Comparison of ENCODE assay signal across 1 cellular context in genomic region chr2:156937430-156937829, GRCh38.
A peak's percentile ranks its signal among the peaks of the same experiment; 100 is the strongest.
TF ChIP-seq lines count a peak whose summit lies in the region.

No MANE protein-coding gene starts in this region.

TF ChIP-seq in HepG2, 621 proteins besides CTCF, POLR2A, EP300 and RAD21 (continued from another document):
- TF ChIP-seq ZNF574 (CRISPR knock-in tag; IDR thresholded peaks at IDR 0.05) (no peak), ZNF484 (CRISPR knock-in tag; IDR thresholded peaks at IDR 0.05; ENCODE audit: borderline replicate concordance, low read depth) (no peak), ZNF629 (CRISPR knock-in tag; conservative IDR thresholded peaks at IDR 0.05) (no peak), ARID2 (CRISPR knock-in tag; IDR thresholded peaks at IDR 0.05; ENCODE audit: borderline replicate concordance) (no peak), FOXK2 (IDR thresholded peaks at IDR 0.05) (0 out of 2 replicates have a peak, but pooled peaks have one; percentile 19), EZH2 (conservative IDR thresholded peaks at IDR 0.05; ENCODE audit: low read depth, low read length) (no peak), CEBPZ (IDR thresholded peaks at IDR 0.05; ENCODE audit: low read length) (no peak)
- TF ChIP-seq, protein P1, sequence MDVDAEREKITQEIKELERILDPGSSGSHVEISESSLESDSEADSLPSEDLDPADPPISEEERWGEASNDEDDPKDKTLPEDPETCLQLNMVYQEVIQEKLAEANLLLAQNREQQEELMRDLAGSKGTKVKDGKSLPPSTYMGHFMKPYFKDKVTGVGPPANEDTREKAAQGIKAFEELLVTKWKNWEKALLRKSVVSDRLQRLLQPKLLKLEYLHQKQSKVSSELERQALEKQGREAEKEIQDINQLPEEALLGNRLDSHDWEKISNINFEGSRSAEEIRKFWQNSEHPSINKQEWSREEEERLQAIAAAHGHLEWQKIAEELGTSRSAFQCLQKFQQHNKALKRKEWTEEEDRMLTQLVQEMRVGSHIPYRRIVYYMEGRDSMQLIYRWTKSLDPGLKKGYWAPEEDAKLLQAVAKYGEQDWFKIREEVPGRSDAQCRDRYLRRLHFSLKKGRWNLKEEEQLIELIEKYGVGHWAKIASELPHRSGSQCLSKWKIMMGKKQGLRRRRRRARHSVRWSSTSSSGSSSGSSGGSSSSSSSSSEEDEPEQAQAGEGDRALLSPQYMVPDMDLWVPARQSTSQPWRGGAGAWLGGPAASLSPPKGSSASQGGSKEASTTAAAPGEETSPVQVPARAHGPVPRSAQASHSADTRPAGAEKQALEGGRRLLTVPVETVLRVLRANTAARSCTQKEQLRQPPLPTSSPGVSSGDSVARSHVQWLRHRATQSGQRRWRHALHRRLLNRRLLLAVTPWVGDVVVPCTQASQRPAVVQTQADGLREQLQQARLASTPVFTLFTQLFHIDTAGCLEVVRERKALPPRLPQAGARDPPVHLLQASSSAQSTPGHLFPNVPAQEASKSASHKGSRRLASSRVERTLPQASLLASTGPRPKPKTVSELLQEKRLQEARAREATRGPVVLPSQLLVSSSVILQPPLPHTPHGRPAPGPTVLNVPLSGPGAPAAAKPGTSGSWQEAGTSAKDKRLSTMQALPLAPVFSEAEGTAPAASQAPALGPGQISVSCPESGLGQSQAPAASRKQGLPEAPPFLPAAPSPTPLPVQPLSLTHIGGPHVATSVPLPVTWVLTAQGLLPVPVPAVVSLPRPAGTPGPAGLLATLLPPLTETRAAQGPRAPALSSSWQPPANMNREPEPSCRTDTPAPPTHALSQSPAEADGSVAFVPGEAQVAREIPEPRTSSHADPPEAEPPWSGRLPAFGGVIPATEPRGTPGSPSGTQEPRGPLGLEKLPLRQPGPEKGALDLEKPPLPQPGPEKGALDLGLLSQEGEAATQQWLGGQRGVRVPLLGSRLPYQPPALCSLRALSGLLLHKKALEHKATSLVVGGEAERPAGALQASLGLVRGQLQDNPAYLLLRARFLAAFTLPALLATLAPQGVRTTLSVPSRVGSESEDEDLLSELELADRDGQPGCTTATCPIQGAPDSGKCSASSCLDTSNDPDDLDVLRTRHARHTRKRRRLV (CRISPR knock-in tag; IDR thresholded peaks at IDR 0.05), result no peak
